ENCODE assay signal across 17 cellular contexts in genomic region chr6:24576452-24576851, GRCh38.
A peak's percentile ranks its signal among the peaks of the same experiment; 100 is the strongest.
DNase-seq lines count a peak whose midpoint lies in the region; ATAC-seq and TF ChIP-seq lines count a peak whose summit lies in the region.
"Had no signal": no experiment of that assay in that cellular context is flagged by ENCODE, and none has a peak within 500 bp of the region (broad histone marks: within the 10 kb centered on the region; RNA-seq: fewer than 3 reads in every experiment).

No MANE protein-coding gene starts in this region.

- TF ChIP-seq CTCF in endothelial cell (IDR thresholded peaks at IDR 0.05; ENCODE audit: unreplicated experiment) = no peak
- TF ChIP-seq CTCF in nephron progenitor cell (IDR thresholded peaks at IDR 0.05) = no peak

- no peak for ATAC-seq in GM21529 (IDR thresholded peaks at IDR 0.05; ENCODE audit: unreplicated experiment)
- ATAC-seq in aorta (ENCODE audit: low FRiP score) = no peak
- ATAC-seq: CD8-positive, alpha-beta T cell; GM12878 had no signal

- H3K36me3 ChIP-seq in MG63 = no peaks in the 10 kb centered on the region
- H3K36me3 ChIP-seq in aorta (ENCODE audit: control insufficient read depth in 1 of 2, insufficient read depth in 2 of 2, low read length in 1 of 2) = no peaks in the 10 kb centered on the region
- H3K36me3 ChIP-seq: BLaER1, HAP-1 had no signal

- H3K4me3 ChIP-seq in MG63 (no peak overlapping the region), aorta (ENCODE audit: low read length in 2 of 2) (no peak overlapping the region)
- H3K4me3 ChIP-seq: BLaER1, GM12878, GM23248, HAP-1 had no signal

- H3K27me3 Mint-ChIP-seq in endothelial cell (ENCODE audit: unreplicated experiment) (peaks cover 1% of the 10 kb centered on the region), nephron progenitor cell (ENCODE audit: low read depth, poor library complexity) (peaks cover 23% of the 10 kb centered on the region)

- H3K27me3 ChIP-seq in MG63 = no peaks in the 10 kb centered on the region
- no peaks in the 10 kb centered on the region for H3K27me3 ChIP-seq in aorta (ENCODE audit: control insufficient read depth in 1 of 2, insufficient read depth in 2 of 2, low read length in 1 of 2)
- H3K27me3 ChIP-seq: BLaER1 had no signal

- peak; percentile 12 for DNase-seq in Daoy (ENCODE audit: low read depth)
- DNase-seq in MG63 = peak; percentile 35
- DNase-seq in MV-4-11 (lab: John Stamatoyannopoulos, UW) = peak; percentile 42
- DNase-seq in endothelial cell (ENCODE audit: low spot score) = no peak
- no peak for DNase-seq in aorta
- no peak for DNase-seq in nephron progenitor cell
- DNase-seq: 8988T; Calu3; CD8-positive, alpha-beta T cell; DMS79 treated with DMSO at 0.1 percent for 48 hours; EL; GM23248 had no signal

- H3K27ac Mint-ChIP-seq in endothelial cell (ENCODE audit: unreplicated experiment) = no peak overlapping the region
- H3K27ac Mint-ChIP-seq in nephron progenitor cell = no peak overlapping the region
- H3K27ac Mint-ChIP-seq: CD14-positive monocyte; CD8-positive, alpha-beta T cell had no signal

- H3K4me1 ChIP-seq in aorta (ENCODE audit: control insufficient read depth in 1 of 2, insufficient read depth in 2 of 2, low read length in 2 of 2) = no peaks in the 10 kb centered on the region
- H3K4me1 ChIP-seq: BLaER1, HAP-1 had no signal

- no peak overlapping the region for H3K27ac ChIP-seq in aorta (ENCODE audit: low read depth in 1 of 2, low read length in 2 of 2)
- H3K27ac ChIP-seq: BLaER1, GM23248 had no signal

- 88 to 90% methylated on average over 7 of the region's 7 CpGs for WGBS in aorta, 2 donors

- H3K4me1 Mint-ChIP-seq in endothelial cell (ENCODE audit: unreplicated experiment) (no peaks in the 10 kb centered on the region), nephron progenitor cell (no peaks in the 10 kb centered on the region)

- intact Hi-C loops in aorta (cut with DNase I) = no loop called here

- H3K9me3 ChIP-seq in MG63 = no peaks in the 10 kb centered on the region
- H3K9me3 ChIP-seq in aorta (ENCODE audit: control insufficient read depth, low read length) = no peaks in the 10 kb centered on the region
- H3K9me3 ChIP-seq: BLaER1, HAP-1 had no signal

- H3K4me3 Mint-ChIP-seq in endothelial cell (ENCODE audit: unreplicated experiment) (no peak overlapping the region), nephron progenitor cell (no peak overlapping the region)
- H3K4me3 Mint-ChIP-seq: CD14-positive monocyte; CD8-positive, alpha-beta T cell had no signal

- H3K9me3 Mint-ChIP-seq in endothelial cell (ENCODE audit: unreplicated experiment) = no peaks in the 10 kb centered on the region
- no peaks in the 10 kb centered on the region for H3K9me3 Mint-ChIP-seq in nephron progenitor cell
- H3K9me3 Mint-ChIP-seq: CD14-positive monocyte; CD8-positive, alpha-beta T cell had no signal

- H3K36me3 Mint-ChIP-seq in endothelial cell (ENCODE audit: low read depth, unreplicated experiment) (no peaks in the 10 kb centered on the region), nephron progenitor cell (ENCODE audit: low read depth) (no peaks in the 10 kb centered on the region)
- H3K36me3 Mint-ChIP-seq: CD14-positive monocyte; CD8-positive, alpha-beta T cell had no signal

Comparison
In these comparisons a context has a peak if more than half of its experiments do, and no peak if none do; other contexts are left out.
1. DNase-seq: peak in Daoy (single experiment), MG63 (single experiment) and MV-4-11 (single experiment); none in endothelial cell (single experiment), aorta (0 of 2) and nephron progenitor cell (single experiment).